Comparison of ENCODE assay signal across 13 cellular contexts in genomic region chr5:121630402-121630801, GRCh38.
A peak's percentile ranks its signal among the peaks of the same experiment; 100 is the strongest.
DNase-seq lines count a peak whose midpoint lies in the region; ATAC-seq and TF ChIP-seq lines count a peak whose summit lies in the region.
"Had no signal": no experiment of that assay in that cellular context is flagged by ENCODE, and none has a peak within 500 bp of the region (broad histone marks: within the 10 kb centered on the region; RNA-seq: fewer than 3 reads in every experiment).

No MANE protein-coding gene starts in this region.

- peaks cover 16% of the 10 kb centered on the region; the same call in 1 of the 2 replicates for H3K4me1 ChIP-seq in BE2C
- H3K4me1 ChIP-seq in mesendoderm (ENCODE audit: control insufficient read depth, low read depth, low read length) = no peaks in the 10 kb centered on the region

- H3K79me2 ChIP-seq in mesendoderm (ENCODE audit: control insufficient read depth, insufficient read depth, low read length) = no peaks in the 10 kb centered on the region

- no peak overlapping the region for H3K18ac ChIP-seq in mesendoderm (ENCODE audit: low read length)

- DNase-seq in BE2C = peak; percentile 23
- peak; percentile 9 for DNase-seq in LHCN-M2 (ENCODE audit: low read depth)
- peak; percentile 6 for DNase-seq in cerebellar cortex (ENCODE audit: low spot score)
- peak; percentile 13 for DNase-seq in mesendoderm
- DNase-seq in GM10248 (ENCODE audit: extremely low spot score) = no peak
- no peak for DNase-seq in progenitor cell of endocrine pancreas (ENCODE audit: low spot score, unreplicated experiment)
- DNase-seq in NCI-H1417 (lab: John Stamatoyannopoulos, UW) = no peak
- DNase-seq: activated T-cell treated with anti-CD3 and anti-CD28 coated beads, Interleukin-2, amount 50 U/mL, for 1 hour; GDM1; H7; MM.1S had no signal

- no peak overlapping the region for H2AK5ac ChIP-seq in mesendoderm (ENCODE audit: low read length)

- no peak overlapping the region for H3K9ac ChIP-seq in mesendoderm (ENCODE audit: low read length)

- H2BK5ac ChIP-seq in mesendoderm (ENCODE audit: low read length) = no peak overlapping the region

- POLR2A ChIA-PET in GM10248 (lab: Yijun Ruan, JAX) = no interaction called here

- TF ChIP-seq CTCF in BE2C (IDR thresholded peaks at IDR 0.05; ENCODE audit: low read depth, low read length) (peak; percentile 51), GM10248 (IDR thresholded peaks at IDR 0.05; ENCODE audit: control extremely low read depth, extremely low read depth, low read depth, missing control alignments) (no peak), progenitor cell of endocrine pancreas (IDR thresholded peaks at IDR 0.05; ENCODE audit: unreplicated experiment) (no peak)

- no peak overlapping the region for H2BK15ac ChIP-seq in mesendoderm (replicated peaks; ENCODE audit: low read depth)

- no peak overlapping the region for H3K56ac ChIP-seq in mesendoderm (ENCODE audit: low read length)

- H3K9me3 ChIP-seq in BE2C = no peaks in the 10 kb centered on the region
- H3K9me3 ChIP-seq: thoracic aorta had no signal

- H3K27ac ChIP-seq in mesendoderm (ENCODE audit: low read depth, low read length) = no peak overlapping the region
- H3K27ac ChIP-seq: thoracic aorta had no signal

- peaks cover 15% of the 10 kb centered on the region for H3K4me1 Mint-ChIP-seq in progenitor cell of endocrine pancreas (ENCODE audit: low read depth)

- no peak overlapping the region for H3K4me2 ChIP-seq in mesendoderm (ENCODE audit: low read length)

- H3K36me3 ChIP-seq in BE2C (no peaks in the 10 kb centered on the region), mesendoderm (ENCODE audit: control insufficient read depth, insufficient read depth, low read length) (no peaks in the 10 kb centered on the region)
- H3K36me3 ChIP-seq: thoracic aorta had no signal

- no peak overlapping the region for H3K4me3 Mint-ChIP-seq in progenitor cell of endocrine pancreas (ENCODE audit: low read depth)

- H3K4ac ChIP-seq in mesendoderm (ENCODE audit: low read depth, low read length) = no peak overlapping the region

- no peak overlapping the region for H3K27ac Mint-ChIP-seq in progenitor cell of endocrine pancreas

- no CpG with 5 or more reads among the region's 5 CpGs for WGBS in mesendoderm (ENCODE audit: extremely low coverage, insufficient coverage, low lambda C conversion rate)

- no peaks in the 10 kb centered on the region for H3K27me3 Mint-ChIP-seq in progenitor cell of endocrine pancreas

- H2BK120ac ChIP-seq in mesendoderm (ENCODE audit: low read depth, low read length) = no peak overlapping the region

- no peaks in the 10 kb centered on the region for H3K36me3 Mint-ChIP-seq in progenitor cell of endocrine pancreas (ENCODE audit: insufficient read depth)

- H3K27me3 ChIP-seq in BE2C = no peaks in the 10 kb centered on the region
- H3K27me3 ChIP-seq in mesendoderm (ENCODE audit: insufficient read depth, low read length, poor library complexity) = no peaks in the 10 kb centered on the region

- no peak overlapping the region for H4K5ac ChIP-seq in mesendoderm (ENCODE audit: low read length)

- H3K4me3 ChIP-seq in BE2C (ENCODE audit: low read depth, low read length) = no peak overlapping the region
- H3K4me3 ChIP-seq in mesendoderm (ENCODE audit: low read length) = no peak overlapping the region
- H3K4me3 ChIP-seq: thoracic aorta had no signal

- no peaks in the 10 kb centered on the region for H3K9me3 Mint-ChIP-seq in progenitor cell of endocrine pancreas (ENCODE audit: low read depth)

- no peak overlapping the region for H3K23ac ChIP-seq in mesendoderm (ENCODE audit: low read length)

- H4K8ac ChIP-seq in mesendoderm (ENCODE audit: low read depth, low read length) = no peak overlapping the region

- H3K79me1 ChIP-seq in mesendoderm (ENCODE audit: low read length) = no peaks in the 10 kb centered on the region

- CTCF ChIA-PET in GM10248 (lab: Yijun Ruan, JAX) = interaction anchor here (1.3 kb wide), 1 partner anchor 9 kb away, joined by 3 read pairs; no protein-coding TSS in a partner anchor

- no peak for ATAC-seq in HG03039 (IDR thresholded peaks at IDR 0.05; ENCODE audit: unreplicated experiment)

Comparison
In these comparisons a context has a peak if more than half of its experiments do, and no peak if none do; other contexts are left out.
1. DNase-seq: peak in BE2C (single experiment), LHCN-M2 (single experiment), cerebellar cortex (single experiment) and mesendoderm (single experiment); none in GM10248 (single experiment), progenitor cell of endocrine pancreas (single experiment) and NCI-H1417 (0 of 3).